ENCODE assay signal across 14 cellular contexts in the genomic region with DNA sequence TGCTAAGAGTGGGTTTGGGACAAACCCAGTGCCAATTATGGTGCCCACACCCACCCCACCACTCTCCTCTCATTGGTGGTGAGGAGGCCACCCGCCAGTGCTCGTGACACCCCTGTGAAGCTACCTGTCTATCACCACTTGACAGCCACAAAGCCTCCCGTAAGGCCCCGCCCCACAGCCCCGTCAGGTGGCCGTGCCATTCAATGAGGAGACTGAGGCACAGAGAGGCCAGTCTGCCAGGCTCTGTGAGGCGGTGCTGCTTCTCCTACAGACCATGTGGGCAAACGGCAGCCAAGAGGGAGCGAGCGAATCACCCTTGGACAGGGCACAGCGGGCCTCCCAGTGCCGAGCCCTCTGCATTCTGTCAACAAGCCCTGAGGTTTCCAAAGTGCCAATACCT. TPM values are rescaled to one million over a fixed set of nuclear protein-coding genes. Genes with fewer than 3 reads are reported as not detected.
DNase-seq lines count a peak whose midpoint lies in the region; ATAC-seq, FAIRE-seq and TF ChIP-seq lines count a peak whose summit lies in the region.
"Had no signal": no experiment of that assay in that cellular context is flagged by ENCODE, and none has a peak within 500 bp of the region (broad histone marks: within the 10 kb centered on the region; RNA-seq: fewer than 3 reads in every experiment).

No MANE protein-coding gene starts in this region.

- 88 to 94% methylated on average over 12 of the region's 12 CpGs for WGBS in heart right ventricle, 2 donors
- 47% methylated on average over 11 of the region's 12 CpGs for WGBS in K562 (ENCODE audit: insufficient coverage, low coverage, missing lambda C conversion rate)
- WGBS in mesendoderm (ENCODE audit: extremely low coverage, insufficient coverage, low lambda C conversion rate) = no CpG with 5 or more reads among the region's 12 CpGs

- no peak overlapping the region for H3K4ac ChIP-seq in mesendoderm (ENCODE audit: low read depth, low read length)

- no peaks in the 10 kb centered on the region for H3K79me1 ChIP-seq in mesendoderm (ENCODE audit: low read length)

- H3K4me2 ChIP-seq in K562 (ENCODE audit: insufficient read depth, low read length) (no peak overlapping the region), mesendoderm (ENCODE audit: low read length) (no peak overlapping the region)

- H2BK5ac ChIP-seq in mesendoderm (ENCODE audit: low read length) = no peak overlapping the region

- no peak for TF ChIP-seq POLR2A in K562 (conservative IDR thresholded peaks at IDR 0.05)

- no peak for TF ChIP-seq CTCF in heart right ventricle (IDR thresholded peaks at IDR 0.05)
- TF ChIP-seq CTCF in K562 (IDR thresholded peaks at IDR 0.05 in 2 of 3, conservative IDR thresholded peaks at IDR 0.05 in 1 of 3; ENCODE audit: insufficient read depth in 2 of 3, low read depth in 1 of 3, low read length in 3 of 3) = no peak

- H3K56ac ChIP-seq in mesendoderm (ENCODE audit: low read length) = no peak overlapping the region

- POLR2A ChIA-PET in K562 (lab: Yijun Ruan, JAX) = interaction anchor here (0.9 to 1.5 kb wide), 3 partner anchors 9 to 54 kb away, joined by 3 to 5 read pairs (median 3); no protein-coding TSS in a partner anchor

- H3K4me1 ChIP-seq in heart right ventricle = peaks cover 35 to 89% (median 86%) of the 10 kb centered on the region in 9 donors
- peaks cover 16 to 71% of the 10 kb centered on the region in 2 experiments; a peak in 4 of 5 replicates for H3K4me1 ChIP-seq in K562 (replicated peaks in 1 of 2; ENCODE audit: control insufficient read depth in 2 of 2, insufficient read depth in 2 of 2, low read length in 2 of 2)
- peaks cover 5% of the 10 kb centered on the region for H3K4me1 ChIP-seq in mesendoderm (ENCODE audit: control insufficient read depth, low read depth, low read length)

- H3K9me3 ChIP-seq in heart right ventricle (no peaks in the 10 kb centered on the region), K562 (replicated peaks; ENCODE audit: control insufficient read depth, insufficient read depth, low read depth, low read length) (no peaks in the 10 kb centered on the region)
- H3K9me3 ChIP-seq: upper lobe of left lung had no signal

- H3K79me2 ChIP-seq in K562 (ENCODE audit: control insufficient read depth, insufficient read depth, low read length) = no peaks in the 10 kb centered on the region
- no peaks in the 10 kb centered on the region for H3K79me2 ChIP-seq in mesendoderm (ENCODE audit: control insufficient read depth, insufficient read depth, low read length)

- peak overlapping the region in 7 of 10 donors; percentile 11 to 68 (median 26) for H3K27ac ChIP-seq in heart right ventricle
- no peak overlapping the region for H3K27ac ChIP-seq in K562 (ENCODE audit: extremely low read depth, low read depth, low read length)
- H3K27ac ChIP-seq in mesendoderm (ENCODE audit: low read depth, low read length) = no peak overlapping the region

- no peak overlapping the region for H2BK15ac ChIP-seq in mesendoderm (replicated peaks; ENCODE audit: low read depth)

- no peak overlapping the region for H4K8ac ChIP-seq in mesendoderm (ENCODE audit: low read depth, low read length)

- H2BK120ac ChIP-seq in mesendoderm (ENCODE audit: low read depth, low read length) = no peak overlapping the region

- intact Hi-C loops in heart right ventricle (cut with DNase I) (no loop called here), Right ventricle myocardium inferior (cut with DNase I) (no loop called here), K562 (cut with micrococcal nuclease) (no loop called here)

- ATAC-seq in heart right ventricle (no peak), Right ventricle myocardium inferior (no peak), K562 (no peak), HG03460 (IDR thresholded peaks at IDR 0.05; ENCODE audit: unreplicated experiment) (no peak)

- FAIRE-seq in K562 (lab: Jason Lieb, UNC) = no peak
- no peak for FAIRE-seq in urothelium cell line (lab: Jason Lieb, UNC)
- FAIRE-seq: HTR-8/SVneo had no signal

- peaks cover 5% of the 10 kb centered on the region; the same call in 1 of the 2 replicates for H4K20me1 ChIP-seq in K562 (replicated peaks; ENCODE audit: control insufficient read depth, insufficient read depth, low read length)

- no peak overlapping the region for H2AK5ac ChIP-seq in mesendoderm (ENCODE audit: low read length)

- H2AFZ ChIP-seq in K562 (ENCODE audit: low read depth, low read length) = no peak overlapping the region

- no peak for TF ChIP-seq RAD21 in K562 (CRISPR knock-in tag; conservative IDR thresholded peaks at IDR 0.05 in 1 of 2, IDR thresholded peaks at IDR 0.05 in 1 of 2)

- H3K9me1 ChIP-seq in K562 (ENCODE audit: control insufficient read depth, insufficient read depth, low read length) = no peaks in the 10 kb centered on the region

- TF ChIP-seq EP300 in K562 (IDR thresholded peaks at IDR 0.05; ENCODE audit: low read length) = no peak

- H3K27me3 ChIP-seq in heart right ventricle (no peaks in the 10 kb centered on the region), K562 (ENCODE audit: control insufficient read depth in 2 of 2, insufficient read depth in 2 of 2, low read length in 2 of 2) (peaks cover 11 to 14% of the 10 kb centered on the region in 2 experiments; a peak in 4 of 5 replicates), mesendoderm (ENCODE audit: insufficient read depth, low read length, poor library complexity) (no peaks in the 10 kb centered on the region)
- H3K27me3 ChIP-seq: upper lobe of left lung had no signal

- in situ Hi-C loops in K562 (cut with MboI) = no loop called here

- H3K23ac ChIP-seq in mesendoderm (ENCODE audit: low read length) = no peak overlapping the region

- no peak overlapping the region for H4K5ac ChIP-seq in mesendoderm (ENCODE audit: low read length)

- H3K36me3 ChIP-seq in heart right ventricle (no peaks in the 10 kb centered on the region), K562 (ENCODE audit: control insufficient read depth, insufficient read depth, low read length) (no peaks in the 10 kb centered on the region), mesendoderm (ENCODE audit: control insufficient read depth, insufficient read depth, low read length) (no peaks in the 10 kb centered on the region)
- H3K36me3 ChIP-seq: upper lobe of left lung had no signal

- no peak overlapping the region for H3K18ac ChIP-seq in mesendoderm (ENCODE audit: low read length)

- peak overlapping the region in 1 of 2 experiments; percentile 87; a peak in 1 of 4 replicates for H3K9ac ChIP-seq in K562 (ENCODE audit: insufficient read depth in 1 of 2, low read depth in 2 of 2, low read length in 2 of 2)
- no peak overlapping the region for H3K9ac ChIP-seq in mesendoderm (ENCODE audit: low read length)

- BruUV-seq in K562 (replicated peaks; lab: Mats Ljungman, UMichigan) = no TSS peak

- peak overlapping the region in 6 of 10 donors; percentile 1 to 37 (median 19) for H3K4me3 ChIP-seq in heart right ventricle
- H3K4me3 ChIP-seq in K562 = no peak overlapping the region
- H3K4me3 ChIP-seq in mesendoderm (ENCODE audit: low read length) = no peak overlapping the region

- CTCF ChIA-PET in K562 (lab: Yijun Ruan, JAX; ENCODE audit: low intra/inter-chr PET ratio) = no interaction called here

- DNase-seq in heart right ventricle (no peak), Right ventricle myocardium inferior (ENCODE audit: missing footprints) (no peak), K562 (ENCODE audit: extremely low read depth in 1 of 4, low spot score in 3 of 4) (no peak), mesendoderm (peak; percentile 24), urothelium cell line (ENCODE audit: low spot score) (peak; percentile 20), NCI-H226 (no peak)
- DNase-seq in activated naive CD4-positive, alpha-beta T cell (lab: John Stamatoyannopoulos, UW) = no peak
- DNase-seq: activated naive CD4-positive, alpha-beta T cell treated with anti-CD3 and anti-CD28 coated beads, Interleukin-2, amount 50 U/mL, for 16 hours; cortex of kidney; foreskin melanocyte; NCI-H2081 treated with DMSO at 0.1 percent for 48 hours had no signal

TF ChIP-seq in K562, 482 proteins besides CTCF, POLR2A, EP300 and RAD21:
- TF ChIP-seq ZNF217 (CRISPR knock-in tag; IDR thresholded peaks at IDR 0.05) (0 out of 2 replicates have a peak, but pooled peaks have one; percentile 24), ZNF551 (CRISPR knock-in tag; IDR thresholded peaks at IDR 0.05) (no peak), BRCA1 (IDR thresholded peaks at IDR 0.05) (no peak), BRCA1 (CRISPR knock-in tag; IDR thresholded peaks at IDR 0.05) (0 out of 2 replicates have a peak, but pooled peaks have one; percentile 49), STAG1 (CRISPR knock-in tag; IDR thresholded peaks at IDR 0.05; ENCODE audit: borderline replicate concordance) (0 out of 2 replicates have a peak, but pooled peaks have one; percentile 28)

RNA-seq across cellular contexts. Expression of a gene that starts 53.5 kb away (rescaled TPM):
- total RNA-seq in heart right ventricle (10 to 100 TPM; 55.9 to 73.9 (median 60.7) TPM), Right ventricle myocardium inferior (81.2 TPM), K562 (2014; rRNA removed) (13.3 and 18.0 TPM in 2 replicates), K562 (2014; rRNA removed; fragmentation: Illumina TruSeq; extraction: Trizol) (3.8 and 4.8 TPM in 2 replicates), K562 (2015; rRNA removed; fragmentation: Illumina TruSeq; extraction: Trizol) (5.2 and 6.4 TPM in 2 replicates), K562 (2021) (37.1 and 39.0 TPM in 2 replicates)
- polyA plus RNA-seq in heart right ventricle (10 to 100 TPM; 13.1 to 29.7 TPM), K562 (2011; rRNA removed) (6.8 and 8.4 TPM in 2 replicates), K562 (2014; fragmentation: Illumina TruSeq; extraction: Trizol) (16.9 and 19.0 TPM in 2 replicates), K562 (2014; fragmentation: Nextera tagmentation; extraction: Ambion mirVana) (under 1 TPM; 0.56 to 0.79 TPM), K562 (2014; rRNA removed) (14.2 and 15.1 TPM in 2 replicates)
- total RNA-seq in K562 (2011; cell fraction: chromatin; rRNA removed; ENCODE audit: low replicate concordance) = 36.0 and 90.4 TPM in 2 replicates
- 51.7 and 55.4 TPM in 2 replicates for total RNA-seq in K562 (2011; cell fraction: nucleolus; rRNA removed)
- total RNA-seq in K562 (2011; cell fraction: nucleoplasm; rRNA removed) = 35.6 and 39.8 TPM in 2 replicates
- 5.8 and 6.7 TPM in 2 replicates for polyA plus RNA-seq in K562 (2011; cell fraction: cytosol; rRNA removed)
- 29.7 and 45.3 TPM in 2 replicates for polyA plus RNA-seq in K562 (2011; cell fraction: nucleus; rRNA removed)
- polyA plus RNA-seq in K562 (2012) = 15.4 and 16.4 TPM in 2 replicates
- polyA minus RNA-seq in K562 (2011; rRNA and poly(A)+ RNA removed) = 8.4 and 9.3 TPM in 2 replicates
- 17.1 and 22.1 TPM in 2 replicates for polyA minus RNA-seq in K562 (2011; cell fraction: cytosol; rRNA and poly(A)+ RNA removed)
- 46.3 and 58.3 TPM in 2 replicates for polyA minus RNA-seq in K562 (2011; cell fraction: nucleus; rRNA and poly(A)+ RNA removed)
- polyA plus RNA-seq in mesendoderm (2013, experiment 1 of 2) = 17.2 TPM
- 17.2 TPM for polyA plus RNA-seq in mesendoderm (2013, experiment 2 of 2)

Comparison
In these comparisons a context has a peak if more than half of its experiments do, and no peak if none do; other contexts are left out.
1. DNase-seq: peak in mesendoderm (single experiment) and urothelium cell line (single experiment); none in heart right ventricle (0 of 2), Right ventricle myocardium inferior (single experiment), K562 (0 of 4), activated naive CD4-positive, alpha-beta T cell (0 of 4) and NCI-H226 (single experiment).
2. H3K27ac ChIP-seq: peak in heart right ventricle (7 of 10); none in K562 (single experiment) and mesendoderm (single experiment).
3. H3K4me3 ChIP-seq: peak in heart right ventricle (6 of 10); none in K562 (single experiment) and mesendoderm (single experiment).